ENCODE assay signal across 8 cellular contexts in genomic region chr17:50177983-50178834, GRCh38. TPM values are rescaled to one million over a fixed set of nuclear protein-coding genes. Genes with fewer than 3 reads are reported as not detected.
DNase-seq lines count a peak whose midpoint lies in the region; ATAC-seq, FAIRE-seq and TF ChIP-seq lines count a peak whose summit lies in the region.

No MANE protein-coding gene starts in this region.

- POLR2A ChIA-PET in A549 (lab: Yijun Ruan, JAX) (interaction anchor here (0.5 to 2.4 kb wide), 9 partner anchors 9 to 689 kb away, joined by 3 to 14 read pairs (median 5); partner anchors contain the start of gene LRRC59), MCF 10A (lab: Yijun Ruan, JAX) (interaction anchor here (0.7 to 2.9 kb wide), 15 partner anchors 9 to 168 kb away, joined by 3 to 35 read pairs (median 4); partner anchors contain the start of genes ITGA3 and PPP1R9B)

- peak; percentile 73 for TF ChIP-seq POLR2A in A549 (IDR thresholded peaks at IDR 0.05; ENCODE audit: low read length)

- H3K4me2 ChIP-seq in A549, result peak overlapping the region; percentile 71

- H3K27me3 Mint-ChIP-seq in T-helper 2 cell treated with Interferon-gamma antibody and Interleukin-4, amounts not matched to agents 5 μg/mL and 100 μg/mL, for 36 hours (ENCODE audit: low read depth), result no peaks in the 10 kb centered on the region
- H3K27me3 Mint-ChIP-seq in MCF 10A (ENCODE audit: insufficient read depth, unreplicated experiment), result no peaks in the 10 kb centered on the region

- no TSS peak for BruUV-seq in MCF 10A (replicated peaks; lab: Mats Ljungman, UMichigan)

- TF ChIP-seq EP300 in A549 (IDR thresholded peaks at IDR 0.05), result peak; percentile 67 to 71; a peak in 3 of 5 replicates

- peaks cover 15% of the 10 kb centered on the region for H3K4me1 Mint-ChIP-seq in T-helper 2 cell treated with Interferon-gamma antibody and Interleukin-4, amounts not matched to agents 5 μg/mL and 100 μg/mL, for 36 hours (ENCODE audit: low read depth)
- peaks cover 42% of the 10 kb centered on the region for H3K4me1 Mint-ChIP-seq in MCF 10A (ENCODE audit: insufficient read depth, unreplicated experiment)

- H3K27ac Mint-ChIP-seq in T-helper 2 cell treated with Interferon-gamma antibody and Interleukin-4, amounts not matched to agents 5 μg/mL and 100 μg/mL, for 36 hours, result peak overlapping the region; percentile 74
- H3K27ac Mint-ChIP-seq in MCF 10A (ENCODE audit: low read depth, unreplicated experiment), result peak overlapping the region; percentile 52

- H3K9me3 Mint-ChIP-seq in T-helper 2 cell treated with Interferon-gamma antibody and Interleukin-4, amounts not matched to agents 5 μg/mL and 100 μg/mL, for 36 hours, result no peaks in the 10 kb centered on the region
- H3K9me3 Mint-ChIP-seq in MCF 10A (ENCODE audit: unreplicated experiment), result no peaks in the 10 kb centered on the region

- FAIRE-seq in A549 (lab: Jason Lieb, UNC), result peak; percentile 93

- H3K36me3 Mint-ChIP-seq in T-helper 2 cell treated with Interferon-gamma antibody and Interleukin-4, amounts not matched to agents 5 μg/mL and 100 μg/mL, for 36 hours (ENCODE audit: low read depth), result no peaks in the 10 kb centered on the region
- H3K36me3 Mint-ChIP-seq in MCF 10A (ENCODE audit: insufficient read depth, unreplicated experiment), result no peaks in the 10 kb centered on the region

- ATAC-seq in A549, result peak; percentile 86 to 93
- no peak for ATAC-seq in GM19023 (IDR thresholded peaks at IDR 0.05; ENCODE audit: unreplicated experiment)

- H3K9me3 ChIP-seq in A549 (no peaks in the 10 kb centered on the region), iPS-18c (ENCODE audit: control insufficient read depth, insufficient read depth, low read length) (no peaks in the 10 kb centered on the region)

- peak; percentile 62 to 69 for TF ChIP-seq RAD21 in A549 (conservative IDR thresholded peaks at IDR 0.05 in 1 of 2, IDR thresholded peaks at IDR 0.05 in 1 of 2)

- CTCF ChIA-PET in A549 (lab: Yijun Ruan, JAX), result interaction anchor here (0.9 to 17.0 kb wide), 26 partner anchors 11 to 327 kb away, joined by 3 to 817 read pairs (median 6); partner anchors contain the start of genes COL1A1, PPP1R9B, SGCA and TMEM92
- CTCF ChIA-PET in MCF 10A (lab: Yijun Ruan, JAX), result interaction anchor here (0.6 to 3.6 kb wide), 28 partner anchors 9 to 281 kb away, joined by 3 to 34 read pairs (median 4); partner anchors contain the start of gene COL1A1

- DNase-seq in A549 (ENCODE audit: low read depth in 1 of 2, low spot score in 1 of 2) (peak; percentile 98), GM13977 (ENCODE audit: low spot score) (peak; percentile 74), LHCN-M2 (ENCODE audit: low read depth) (peak; percentile 100), MCF 10A (ENCODE audit: unreplicated experiment) (peak; percentile 98)
- DNase-seq in T-helper 2 cell treated with Interferon-gamma antibody and Interleukin-4, amounts not matched to agents 5 μg/mL and 100 μg/mL, for 36 hours (ENCODE audit: low spot score), result peak; percentile 43

- H3K4me3 Mint-ChIP-seq in T-helper 2 cell treated with Interferon-gamma antibody and Interleukin-4, amounts not matched to agents 5 μg/mL and 100 μg/mL, for 36 hours, result peak overlapping the region; percentile 61
- peak overlapping the region; percentile 15 for H3K4me3 Mint-ChIP-seq in MCF 10A (ENCODE audit: unreplicated experiment)

- in situ Hi-C loops in GM13977 (cut with MboI; ENCODE audit: low pct_unique_long_range_greater_than_20kb, low sequenced_read_pairs, unreplicated experiment), result no loop called here

- peak overlapping the region; percentile 90 to 95 for H3K27ac ChIP-seq in A549
- H3K27ac ChIP-seq in skin epidermis, result peak overlapping the region in 20 of 21 experiments; percentile 36 to 90 (median 75)

- WGBS in A549 (ENCODE audit: missing lambda C conversion rate), result 4% methylated on average over 22 of the region's 22 CpGs

- peaks cover 61% of the 10 kb centered on the region for H3K4me1 ChIP-seq in A549

- TF ChIP-seq CTCF in A549 (IDR thresholded peaks at IDR 0.05) (peak; percentile 86), GM13977 (IDR thresholded peaks at IDR 0.05; ENCODE audit: extremely low read depth, insufficient read depth, missing control alignments) (peak; percentile 85), MCF 10A (IDR thresholded peaks at IDR 0.05; ENCODE audit: unreplicated experiment) (peak; percentile 33)

- intact Hi-C loops in MCF 10A (cut with micrococcal nuclease), result no loop called here

- H3K4me3 ChIP-seq in A549 (no peak overlapping the region), iPS-18c (ENCODE audit: insufficient read depth, low read depth, low read length) (peak overlapping the region; percentile 6; the same call in 1 of the 2 replicates), skin epidermis (peak overlapping the region in 1 of 7 experiments; percentile 15)

TF ChIP-seq in A549, 52 proteins besides CTCF, POLR2A, EP300 and RAD21 (continues in another document):
- TF ChIP-seq RFX5 (IDR thresholded peaks at IDR 0.05) (no peak; the same call in 1 of the 2 replicates), BHLHE40 (IDR thresholded peaks at IDR 0.05; ENCODE audit: low read depth, low read length) (no peak), MAZ (IDR thresholded peaks at IDR 0.05; ENCODE audit: borderline replicate concordance, low read depth, low read length) (no peak), CEBPB (IDR thresholded peaks at IDR 0.05) (0 out of 4 replicates have a peak, but pooled peaks of 1 of the 2 experiments have one; percentile 28), CHD4 (IDR thresholded peaks at IDR 0.05; ENCODE audit: borderline replicate concordance) (0 out of 2 replicates have a peak, but pooled peaks have one; percentile 61), NPAS2 (CRISPR knock-in tag; IDR thresholded peaks at IDR 0.05; ENCODE audit: borderline replicate concordance) (peak; percentile 53; the same call in 1 of the 2 replicates), HDAC2 (IDR thresholded peaks at IDR 0.05) (no peak), KDM5A (IDR thresholded peaks at IDR 0.05) (no peak), ZNF302 (CRISPR knock-in tag; IDR thresholded peaks at IDR 0.05) (no peak), FOSL2 (IDR thresholded peaks at IDR 0.05) (no peak; the same call in 1 of the 2 replicates), FOSL2 (CRISPR knock-in tag; IDR thresholded peaks at IDR 0.05) (peak; percentile 92), MYC (IDR thresholded peaks at IDR 0.05; ENCODE audit: borderline replicate concordance, low read length) (peak; percentile 94), JUNB (IDR thresholded peaks at IDR 0.05) (peak; percentile 60), MAFK (IDR thresholded peaks at IDR 0.05; ENCODE audit: partially characterized antibody) (no peak)
- TF ChIP-seq, protein P1, sequence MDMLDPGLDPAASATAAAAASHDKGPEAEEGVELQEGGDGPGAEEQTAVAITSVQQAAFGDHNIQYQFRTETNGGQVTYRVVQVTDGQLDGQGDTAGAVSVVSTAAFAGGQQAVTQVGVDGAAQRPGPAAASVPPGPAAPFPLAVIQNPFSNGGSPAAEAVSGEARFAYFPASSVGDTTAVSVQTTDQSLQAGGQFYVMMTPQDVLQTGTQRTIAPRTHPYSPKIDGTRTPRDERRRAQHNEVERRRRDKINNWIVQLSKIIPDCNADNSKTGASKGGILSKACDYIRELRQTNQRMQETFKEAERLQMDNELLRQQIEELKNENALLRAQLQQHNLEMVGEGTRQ (IDR thresholded peaks at IDR 0.05), result peak; percentile 90
- TF ChIP-seq, protein P2, sequence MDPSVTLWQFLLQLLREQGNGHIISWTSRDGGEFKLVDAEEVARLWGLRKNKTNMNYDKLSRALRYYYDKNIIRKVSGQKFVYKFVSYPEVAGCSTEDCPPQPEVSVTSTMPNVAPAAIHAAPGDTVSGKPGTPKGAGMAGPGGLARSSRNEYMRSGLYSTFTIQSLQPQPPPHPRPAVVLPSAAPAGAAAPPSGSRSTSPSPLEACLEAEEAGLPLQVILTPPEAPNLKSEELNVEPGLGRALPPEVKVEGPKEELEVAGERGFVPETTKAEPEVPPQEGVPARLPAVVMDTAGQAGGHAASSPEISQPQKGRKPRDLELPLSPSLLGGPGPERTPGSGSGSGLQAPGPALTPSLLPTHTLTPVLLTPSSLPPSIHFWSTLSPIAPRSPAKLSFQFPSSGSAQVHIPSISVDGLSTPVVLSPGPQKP (IDR thresholded peaks at IDR 0.05; ENCODE audit: low read depth, low read length), result no peak

RNA-seq across cellular contexts. Expression of gene SGCA, which starts 12.4 kb away (rescaled TPM):
- 0.44 and 0.90 TPM in 2 replicates for polyA plus RNA-seq in A549 (2011; rRNA removed)
- 1.8 and 3.2 TPM in 2 replicates for polyA plus RNA-seq in A549 (2012; cell fraction: cytosol; rRNA removed)
- 1.2 and 1.9 TPM in 2 replicates for polyA plus RNA-seq in A549 (2012; cell fraction: nucleus; rRNA removed)
- polyA plus RNA-seq in A549 (2017; fragmentation: RNase III; extraction: RNeasy Plus Mini Kit Qiagen cat#74134 plus additional on column Dnase treatment), result 1.5 to 3.4 TPM (median 1.9 TPM) in 3 replicates
- polyA minus RNA-seq in A549 (2011; rRNA and poly(A)+ RNA removed), result not detected in 2 replicates
- total RNA-seq in LHCN-M2 (2014; rRNA removed), result 200 and 207 TPM in 2 replicates
- 205 TPM for polyA plus RNA-seq in LHCN-M2 (2012)
- total RNA-seq in MCF 10A (2022), result not detected in 2 replicates

RNA-seq across cellular contexts. Expression of gene COL1A1, which starts 23.2 kb away (rescaled TPM):
- polyA plus RNA-seq in A549 (2011; rRNA removed), result 4.4 and 4.6 TPM in 2 replicates
- 14.2 and 19.6 TPM in 2 replicates for polyA plus RNA-seq in A549 (2012; cell fraction: cytosol; rRNA removed)
- 66.1 and 69.4 TPM in 2 replicates for polyA plus RNA-seq in A549 (2012; cell fraction: nucleus; rRNA removed)
- 18.1 to 34.3 TPM (median 31.6 TPM) in 3 replicates for polyA plus RNA-seq in A549 (2017; fragmentation: RNase III; extraction: RNeasy Plus Mini Kit Qiagen cat#74134 plus additional on column Dnase treatment)
- 10.9 TPM in 2 replicates for polyA minus RNA-seq in A549 (2011; rRNA and poly(A)+ RNA removed)
- total RNA-seq in LHCN-M2 (2014; rRNA removed), result 339 and 356 TPM in 2 replicates
- polyA plus RNA-seq in LHCN-M2 (2012), result 1,579 TPM
- total RNA-seq in MCF 10A (2022), result 3.4 and 4.5 TPM in 2 replicates

RNA-seq across cellular contexts. Expression of gene PPP1R9B, which starts 27.7 kb away (rescaled TPM):
- polyA plus RNA-seq in A549 (2011; rRNA removed), result 16.8 and 22.0 TPM in 2 replicates
- 18.9 and 19.4 TPM in 2 replicates for polyA plus RNA-seq in A549 (2012; cell fraction: cytosol; rRNA removed)
- polyA plus RNA-seq in A549 (2012; cell fraction: nucleus; rRNA removed), result 35.8 and 44.2 TPM in 2 replicates
- polyA plus RNA-seq in A549 (2017; fragmentation: RNase III; extraction: RNeasy Plus Mini Kit Qiagen cat#74134 plus additional on column Dnase treatment), result 32.4 to 40.6 TPM (median 35.8 TPM) in 3 replicates
- polyA minus RNA-seq in A549 (2011; rRNA and poly(A)+ RNA removed), result 25.9 and 27.1 TPM in 2 replicates
- total RNA-seq in LHCN-M2 (2014; rRNA removed), result 40.6 and 42.7 TPM in 2 replicates
- 35.2 TPM for polyA plus RNA-seq in LHCN-M2 (2012)
- total RNA-seq in MCF 10A (2022), result 33.4 and 34.8 TPM in 2 replicates

RNA-seq across cellular contexts. Expression of gene SAMD14, which starts 48.2 kb away (rescaled TPM):
- polyA plus RNA-seq in A549 (2011; rRNA removed), result 0.12 and 0.15 TPM in 2 replicates
- 0.22 and 0.31 TPM in 2 replicates for polyA plus RNA-seq in A549 (2012; cell fraction: cytosol; rRNA removed)
- 1.5 and 1.8 TPM in 2 replicates for polyA plus RNA-seq in A549 (2012; cell fraction: nucleus; rRNA removed)
- polyA plus RNA-seq in A549 (2017; fragmentation: RNase III; extraction: RNeasy Plus Mini Kit Qiagen cat#74134 plus additional on column Dnase treatment), result 0.42 to 0.75 TPM (median 0.74 TPM) in 3 replicates
- polyA minus RNA-seq in A549 (2011; rRNA and poly(A)+ RNA removed), result 0.58 and 0.83 TPM in 2 replicates
- 1.1 and 1.6 TPM in 2 replicates for total RNA-seq in LHCN-M2 (2014; rRNA removed)
- 2.3 TPM for polyA plus RNA-seq in LHCN-M2 (2012)
- total RNA-seq in MCF 10A (2022), result 0.09 TPM in 1 of 2 replicates, not detected in the other

Comparison
In these comparisons a context has a peak if more than half of its experiments do, and no peak if none do; other contexts are left out.
1. DNase-seq: peak in every context shown above with its lines; median percentile 100 in LHCN-M2; 98 in A549; 98 in MCF 10A; 74 in GM13977; 43 in T-helper 2 cell treated with Interferon-gamma antibody and Interleukin-4, amounts not matched to agents 5 μg/mL and 100 μg/mL, for 36 hours.
2. CTCF ChIP-seq: peak in every context shown above with its lines; median percentile 86 in A549; 85 in GM13977; 33 in MCF 10A.
3. RNA of gene SGCA, which starts 12.4 kb away (total RNA-seq): 200 to 207 TPM in LHCN-M2; not detected in MCF 10A; every median in the first group is over 100 times any median in the second.
4. RNA of gene COL1A1, which starts 23.2 kb away (total RNA-seq): 339 to 356 TPM in LHCN-M2; 3.4 to 4.5 TPM in MCF 10A; every median in the first group is over 10 times any median in the second.